25 cellular contexts compared by ENCODE assay signal in the genomic region with DNA sequence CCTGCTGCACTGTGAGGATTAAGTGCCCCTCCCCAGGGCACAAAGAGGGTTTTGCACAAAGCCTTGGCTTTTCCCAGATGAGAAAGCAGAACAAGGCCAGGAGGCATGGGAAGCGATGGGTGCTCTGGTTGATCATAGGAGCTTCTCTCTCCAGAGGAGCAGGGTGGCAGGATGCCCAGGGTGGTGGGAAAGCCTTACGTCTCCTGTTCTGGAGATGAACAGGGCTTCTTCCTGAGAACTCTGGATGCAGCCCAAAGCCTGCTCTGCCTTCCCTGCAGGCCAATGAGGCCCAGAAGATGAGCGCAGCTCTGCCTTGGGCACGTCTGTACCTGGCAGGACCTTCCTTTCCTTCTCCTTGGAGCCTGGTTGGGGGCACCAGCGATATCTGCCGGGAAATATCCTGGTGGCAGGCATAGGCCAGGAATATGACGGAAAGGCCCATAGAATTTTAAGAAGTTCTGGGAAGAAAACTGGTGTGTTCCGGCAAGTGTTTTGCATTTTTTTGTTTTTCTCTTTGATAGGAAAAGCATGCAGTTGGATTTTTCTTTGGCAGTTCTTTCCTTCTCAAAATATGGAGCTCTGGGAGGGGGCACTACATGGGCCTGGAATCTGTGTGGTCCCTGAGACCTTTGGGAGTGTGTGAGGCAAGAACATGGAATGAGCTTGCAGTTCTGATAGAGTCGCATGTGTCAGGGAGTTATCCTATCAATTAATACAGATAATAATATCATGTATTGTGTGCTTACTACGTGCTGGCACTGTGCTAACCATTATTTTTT.
A peak's percentile ranks its signal among the peaks of the same experiment; 100 is the strongest.
DNase-seq lines count a peak whose midpoint lies in the region; ATAC-seq and TF ChIP-seq lines count a peak whose summit lies in the region.
"Had no signal": no experiment of that assay in that cellular context is flagged by ENCODE, and none has a peak within 500 bp of the region (broad histone marks: within the 10 kb centered on the region; RNA-seq: fewer than 3 reads in every experiment).

No MANE protein-coding gene starts in this region.

- H3K9me3 ChIP-seq in IMR-90 (ENCODE audit: control insufficient read depth, insufficient read depth, low read length) (no peaks in the 10 kb centered on the region), endodermal cell (ENCODE audit: control insufficient read depth, low read length) (no peaks in the 10 kb centered on the region), neuronal stem cell (replicated peaks in 1 of 2; ENCODE audit: control insufficient read depth in 2 of 2, insufficient read depth in 1 of 2, low read depth in 1 of 2, low read length in 2 of 2) (no peaks in the 10 kb centered on the region), body of pancreas (no peaks in the 10 kb centered on the region)
- H3K9me3 ChIP-seq: A549 had no signal

- H3K36me3 ChIP-seq in IMR-90 (ENCODE audit: control insufficient read depth, insufficient read depth, low read length), result no peaks in the 10 kb centered on the region
- H3K36me3 ChIP-seq in endodermal cell (ENCODE audit: control insufficient read depth, insufficient read depth, low read length), result no peaks in the 10 kb centered on the region
- H3K36me3 ChIP-seq in neuronal stem cell (replicated peaks in 1 of 2; ENCODE audit: control insufficient read depth in 2 of 2, insufficient read depth in 2 of 2, low read length in 2 of 2), result no peaks in the 10 kb centered on the region
- no peaks in the 10 kb centered on the region for H3K36me3 ChIP-seq in body of pancreas (replicated peaks in 1 of 2; ENCODE audit: insufficient read depth in 1 of 2, low read depth in 2 of 2)

- intact Hi-C loops in IMR-90 (cut with micrococcal nuclease), result no loop called here
- intact Hi-C loops in body of pancreas (cut with DNase I), result no loop called here

- H3K4me3 ChIP-seq in AG10803 (ENCODE audit: low read length) (no peak overlapping the region), IMR-90 (ENCODE audit: insufficient read depth, low read depth, low read length) (no peak overlapping the region), endodermal cell (ENCODE audit: low read length) (no peak overlapping the region), neuronal stem cell (ENCODE audit: low read length in 2 of 2) (no peak overlapping the region), body of pancreas (no peak overlapping the region)
- H3K4me3 ChIP-seq: A549, K562 had no signal

- no peaks in the 10 kb centered on the region for H3K9me3 Mint-ChIP-seq in endodermal cell
- H3K9me3 Mint-ChIP-seq in activated CD4-positive, alpha-beta T cell treated with anti-CD3 and anti-CD28 coated beads, Interleukin-2, amount 10 ng/mL, durations not matched to agents 7 days and 5 days, result no peaks in the 10 kb centered on the region

- no peak overlapping the region for H3K56ac ChIP-seq in IMR-90 (ENCODE audit: extremely low read depth, insufficient read depth, low read length)

- H4K20me1 ChIP-seq in IMR-90 (ENCODE audit: insufficient read depth, low read length), result no peaks in the 10 kb centered on the region

- H4K5ac ChIP-seq in IMR-90 (ENCODE audit: low read depth, low read length), result no peak overlapping the region

- no peak for ATAC-seq in IMR-90 (ENCODE audit: low read depth)
- ATAC-seq in body of pancreas, result no peak
- ATAC-seq: A549, HepG2, K562 had no signal

- POLR2A ChIA-PET in IMR-90 (lab: Charles Lee; ENCODE audit: unreplicated experiment), result no interaction called here
- POLR2A ChIA-PET in activated CD4-positive, alpha-beta T cell treated with anti-CD3 and anti-CD28 coated beads, Interleukin-2, amount 10 ng/mL, durations not matched to agents 7 days and 5 days (lab: Charles Lee), result no interaction called here

- H3K27me3 Mint-ChIP-seq in endodermal cell (ENCODE audit: insufficient read depth), result peaks cover 66% of the 10 kb centered on the region
- H3K27me3 Mint-ChIP-seq in activated CD4-positive, alpha-beta T cell treated with anti-CD3 and anti-CD28 coated beads, Interleukin-2, amount 10 ng/mL, durations not matched to agents 7 days and 5 days, result no peaks in the 10 kb centered on the region
- H3K27me3 Mint-ChIP-seq: CD4-positive, alpha-beta memory T cell had no signal

- H2BK20ac ChIP-seq in IMR-90 (ENCODE audit: low read depth, low read length), result no peak overlapping the region

- no peaks in the 10 kb centered on the region for H3K4me1 Mint-ChIP-seq in endodermal cell
- H3K4me1 Mint-ChIP-seq in activated CD4-positive, alpha-beta T cell treated with anti-CD3 and anti-CD28 coated beads, Interleukin-2, amount 10 ng/mL, durations not matched to agents 7 days and 5 days, result no peaks in the 10 kb centered on the region
- H3K4me1 Mint-ChIP-seq: CD4-positive, alpha-beta memory T cell had no signal

- no peak overlapping the region for H3K18ac ChIP-seq in IMR-90 (ENCODE audit: low read depth, low read length)
- peak overlapping the region; percentile 62 for H3K18ac ChIP-seq in neuronal stem cell (ENCODE audit: low read length)

- H4K8ac ChIP-seq in IMR-90 (ENCODE audit: low read depth in 2 of 2, low read length in 2 of 2), result no peak overlapping the region
- H4K8ac ChIP-seq in neuronal stem cell (ENCODE audit: low read depth, low read length), result peak overlapping the region; percentile 88

- dilution Hi-C loops in IMR-90 (cut with HindIII; ENCODE audit: low sequenced_read_pairs, unreplicated experiment), result no loop called here

- peaks cover 20% of the 10 kb centered on the region for H3K4me1 ChIP-seq in IMR-90 (ENCODE audit: control insufficient read depth, insufficient read depth, low read length)
- H3K4me1 ChIP-seq in endodermal cell (ENCODE audit: control insufficient read depth, insufficient read depth, low read length), result no peaks in the 10 kb centered on the region
- H3K4me1 ChIP-seq in neuronal stem cell (ENCODE audit: control insufficient read depth in 2 of 2, insufficient read depth in 1 of 2, low read depth in 1 of 2, low read length in 2 of 2), result peaks cover 0 to 3% of the 10 kb centered on the region in 2 donors
- H3K4me1 ChIP-seq in body of pancreas, result peaks cover 9% of the 10 kb centered on the region

- TF ChIP-seq POLR2A in IMR-90 (IDR thresholded peaks at IDR 0.05; ENCODE audit: low read depth, low read length) (no peak), body of pancreas (IDR thresholded peaks at IDR 0.05) (no peak)

- H3K36me3 Mint-ChIP-seq in endodermal cell (ENCODE audit: low read depth), result no peaks in the 10 kb centered on the region
- H3K36me3 Mint-ChIP-seq in activated CD4-positive, alpha-beta T cell treated with anti-CD3 and anti-CD28 coated beads, Interleukin-2, amount 10 ng/mL, durations not matched to agents 7 days and 5 days (ENCODE audit: low read depth), result no peaks in the 10 kb centered on the region
- H3K36me3 Mint-ChIP-seq: CD4-positive, alpha-beta memory T cell had no signal

- H3K9ac ChIP-seq in IMR-90 (ENCODE audit: low read depth, low read length), result no peak overlapping the region
- no peak overlapping the region for H3K9ac ChIP-seq in endodermal cell (ENCODE audit: extremely low read depth, low read length, poor library complexity, severe bottlenecking)
- H3K9ac ChIP-seq in neuronal stem cell (ENCODE audit: low read depth, low read length, poor library complexity), result no peak overlapping the region

- H3K79me1 ChIP-seq in IMR-90 (ENCODE audit: low read depth in 1 of 2, low read length in 2 of 2), result no peaks in the 10 kb centered on the region; a peak in 1 of 4 replicates
- H3K79me1 ChIP-seq in neuronal stem cell (ENCODE audit: low read depth, low read length), result no peaks in the 10 kb centered on the region

- H3K27ac Mint-ChIP-seq in endodermal cell, result no peak overlapping the region
- no peak overlapping the region for H3K27ac Mint-ChIP-seq in activated CD4-positive, alpha-beta T cell treated with anti-CD3 and anti-CD28 coated beads, Interleukin-2, amount 10 ng/mL, durations not matched to agents 7 days and 5 days
- H3K27ac Mint-ChIP-seq: CD4-positive, alpha-beta memory T cell had no signal

- H3K23ac ChIP-seq in IMR-90 (ENCODE audit: low read depth, low read length), result no peak overlapping the region
- H3K23ac ChIP-seq in neuronal stem cell (ENCODE audit: low read depth, low read length, poor library complexity), result no peak overlapping the region

- H3K4ac ChIP-seq in IMR-90 (ENCODE audit: low read depth, low read length), result no peak overlapping the region
- no peak overlapping the region for H3K4ac ChIP-seq in neuronal stem cell (ENCODE audit: low read length)

- 0 out of 2 replicates have a peak overlapping the region, but pooled peaks have one; percentile 4 for H3K14ac ChIP-seq in IMR-90 (replicated peaks; ENCODE audit: low read depth, low read length)
- no peak overlapping the region for H3K14ac ChIP-seq in neuronal stem cell (ENCODE audit: low read length)

- H2BK5ac ChIP-seq in IMR-90 (ENCODE audit: low read depth, low read length, poor library complexity, severe bottlenecking), result no peak overlapping the region
- H2BK5ac ChIP-seq in neuronal stem cell (ENCODE audit: low read length), result no peak overlapping the region

- DNase-seq in AG10803 (ENCODE audit: low read depth), result peak; percentile 12
- DNase-seq in IMR-90, result no peak
- DNase-seq in endodermal cell, result peak; percentile 36
- no peak for DNase-seq in neuronal stem cell (ENCODE audit: low spot score)
- DNase-seq in stimulated activated CD8-positive, alpha-beta memory T cell treated with anti-CD3 and anti-CD28 coated beads, Interleukin-4, amount 100 ng/mL, for 48 hours, result no peak
- no peak for DNase-seq in pons (ENCODE audit: low spot score)
- no peak for DNase-seq in body of pancreas
- DNase-seq in activated CD4-positive, alpha-beta T cell treated with anti-CD3 and anti-CD28 coated beads, Interleukin-2, amount 10 ng/mL, durations not matched to agents 7 days and 5 days, result no peak
- DNase-seq: C1 segment of cervical spinal cord; CD4-positive, alpha-beta memory T cell; COR-L47; GOT3; HCEC 1CT; Kasumi-1; NCI-H1105; NCI-H1436 treated with DMSO at 0.1 percent for 48 hours; NCI-H187 treated with DMSO at 0.1 percent for 48 hours; NCI-H2171 treated with DMSO at 0.1 percent for 48 hours; NCI-H524; NCI-H82; RPMI8226; SHP77 had no signal

- no peak overlapping the region for H3K4me3 Mint-ChIP-seq in endodermal cell
- H3K4me3 Mint-ChIP-seq in activated CD4-positive, alpha-beta T cell treated with anti-CD3 and anti-CD28 coated beads, Interleukin-2, amount 10 ng/mL, durations not matched to agents 7 days and 5 days, result no peak overlapping the region
- H3K4me3 Mint-ChIP-seq: CD4-positive, alpha-beta memory T cell had no signal

- no peak for TF ChIP-seq RAD21 in IMR-90 (IDR thresholded peaks at IDR 0.05; ENCODE audit: low read length)

- H3K27me3 ChIP-seq in IMR-90 (ENCODE audit: control insufficient read depth, insufficient read depth, low read length), result no peaks in the 10 kb centered on the region
- peaks cover 44% of the 10 kb centered on the region for H3K27me3 ChIP-seq in endodermal cell (ENCODE audit: control insufficient read depth, insufficient read depth, low read length, poor library complexity, severe bottlenecking)
- no peaks in the 10 kb centered on the region for H3K27me3 ChIP-seq in neuronal stem cell (ENCODE audit: control insufficient read depth in 3 of 3, insufficient read depth in 3 of 3, low read depth in 1 of 3, low read length in 3 of 3)
- no peaks in the 10 kb centered on the region for H3K27me3 ChIP-seq in body of pancreas

- H2BK15ac ChIP-seq in IMR-90 (ENCODE audit: low read depth, low read length), result no peak overlapping the region; the same call in 2 of the 3 replicates
- peak overlapping the region; percentile 32 for H2BK15ac ChIP-seq in neuronal stem cell (ENCODE audit: low read length)

- in situ Hi-C loops in IMR-90 (cut with MboI; ENCODE audit: low sequenced_read_pairs), result loop anchor here (25.0 kb wide), 2 partner anchors 820 to 855 kb away; no protein-coding TSS in a partner anchor

- H3K4me2 ChIP-seq in IMR-90 (ENCODE audit: low read depth, low read length) (no peak overlapping the region), neuronal stem cell (ENCODE audit: insufficient read depth, low read length, poor library complexity, severe bottlenecking) (no peak overlapping the region)
- H3K4me2 ChIP-seq: A549 had no signal

- CTCF ChIA-PET in IMR-90 (lab: Yijun Ruan, JAX), result no interaction called here
- CTCF ChIA-PET in activated CD4-positive, alpha-beta T cell treated with anti-CD3 and anti-CD28 coated beads, Interleukin-2, amount 10 ng/mL, durations not matched to agents 7 days and 5 days (lab: Charles Lee), result interaction anchor here (1.7 kb wide), 1 partner anchor 15 kb away, joined by 4 read pairs; no protein-coding TSS in a partner anchor

- no TSS peak for BruUV-seq in IMR-90 (replicated peaks; lab: Mats Ljungman, UMichigan)

- H2AFZ ChIP-seq in IMR-90 (replicated peaks; ENCODE audit: low read length, poor library complexity) (no peak overlapping the region), neuronal stem cell (ENCODE audit: low read length) (no peak overlapping the region)

- H2AK9ac ChIP-seq in IMR-90 (replicated peaks; ENCODE audit: low read depth, low read length, poor library complexity), result no peak overlapping the region

- H3K27ac ChIP-seq in IMR-90 (ENCODE audit: insufficient read depth, low read length) (no peak overlapping the region), endodermal cell (ENCODE audit: low read depth, low read length) (no peak overlapping the region), neuronal stem cell (replicated peaks; ENCODE audit: low read length) (no peak overlapping the region), body of pancreas (no peak overlapping the region)
- H3K27ac ChIP-seq: A549 had no signal

- H2BK12ac ChIP-seq in neuronal stem cell (ENCODE audit: low read length), result no peak overlapping the region

- H2BK120ac ChIP-seq in IMR-90 (ENCODE audit: low read depth, low read length), result no peak overlapping the region
- no peak overlapping the region for H2BK120ac ChIP-seq in neuronal stem cell (ENCODE audit: low read depth, low read length)

- TF ChIP-seq CTCF in AG10803 (conservative IDR thresholded peaks at IDR 0.05; ENCODE audit: low read length), result no peak
- no peak for TF ChIP-seq CTCF in IMR-90 (conservative IDR thresholded peaks at IDR 0.05; ENCODE audit: low read depth, low read length)
- TF ChIP-seq CTCF in endodermal cell (conservative IDR thresholded peaks at IDR 0.05), result no peak
- TF ChIP-seq CTCF in body of pancreas (IDR thresholded peaks at IDR 0.05), result no peak

- H2AK5ac ChIP-seq in IMR-90 (ENCODE audit: low read depth, low read length), result no peak overlapping the region
- peak overlapping the region; percentile 65 for H2AK5ac ChIP-seq in neuronal stem cell (ENCODE audit: low read depth, low read length)

- H3K9me1 ChIP-seq in IMR-90 (ENCODE audit: insufficient read depth, low read length), result peaks cover 9% of the 10 kb centered on the region

- H4K91ac ChIP-seq in IMR-90 (ENCODE audit: insufficient read depth, low read depth, low read length) (no peak overlapping the region), neuronal stem cell (ENCODE audit: low read depth, low read length, poor library complexity) (no peak overlapping the region)

- WGBS in IMR-90 (ENCODE audit: extremely low coverage in 2 of 2, insufficient read length in 1 of 2), 2 experiments, result 100% methylated on average over 1 of the region's 10 CpGs; no CpG with 5 or more reads in 1 of the 2 experiments
- WGBS in endodermal cell (ENCODE audit: insufficient coverage in 1 of 2, insufficient read length in 1 of 2), 2 experiments, result 87 to 92% methylated on average over 6 to 8 of the region's 10 CpGs
- WGBS in neuronal stem cell (ENCODE audit: extremely low coverage in 2 of 2, insufficient read length in 2 of 2, insufficient replicate concordance in 1 of 2), 2 donors, result no CpG with 5 or more reads among the region's 10 CpGs
- WGBS in body of pancreas, 2 donors, result 75 to 85% methylated on average over 10 of the region's 10 CpGs

Comparison
In these comparisons a context has a peak if more than half of its experiments do, and no peak if none do; other contexts are left out.
1. DNase-seq: peak in AG10803 (single experiment) and endodermal cell (single experiment); none in IMR-90 (single experiment), neuronal stem cell (single experiment), stimulated activated CD8-positive, alpha-beta memory T cell treated with anti-CD3 and anti-CD28 coated beads, Interleukin-4, amount 100 ng/mL, for 48 hours (single experiment), pons (single experiment), body of pancreas (0 of 4) and activated CD4-positive, alpha-beta T cell treated with anti-CD3 and anti-CD28 coated beads, Interleukin-2, amount 10 ng/mL, durations not matched to agents 7 days and 5 days (single experiment).